9 cellular contexts compared by ENCODE assay signal in the genomic region with DNA sequence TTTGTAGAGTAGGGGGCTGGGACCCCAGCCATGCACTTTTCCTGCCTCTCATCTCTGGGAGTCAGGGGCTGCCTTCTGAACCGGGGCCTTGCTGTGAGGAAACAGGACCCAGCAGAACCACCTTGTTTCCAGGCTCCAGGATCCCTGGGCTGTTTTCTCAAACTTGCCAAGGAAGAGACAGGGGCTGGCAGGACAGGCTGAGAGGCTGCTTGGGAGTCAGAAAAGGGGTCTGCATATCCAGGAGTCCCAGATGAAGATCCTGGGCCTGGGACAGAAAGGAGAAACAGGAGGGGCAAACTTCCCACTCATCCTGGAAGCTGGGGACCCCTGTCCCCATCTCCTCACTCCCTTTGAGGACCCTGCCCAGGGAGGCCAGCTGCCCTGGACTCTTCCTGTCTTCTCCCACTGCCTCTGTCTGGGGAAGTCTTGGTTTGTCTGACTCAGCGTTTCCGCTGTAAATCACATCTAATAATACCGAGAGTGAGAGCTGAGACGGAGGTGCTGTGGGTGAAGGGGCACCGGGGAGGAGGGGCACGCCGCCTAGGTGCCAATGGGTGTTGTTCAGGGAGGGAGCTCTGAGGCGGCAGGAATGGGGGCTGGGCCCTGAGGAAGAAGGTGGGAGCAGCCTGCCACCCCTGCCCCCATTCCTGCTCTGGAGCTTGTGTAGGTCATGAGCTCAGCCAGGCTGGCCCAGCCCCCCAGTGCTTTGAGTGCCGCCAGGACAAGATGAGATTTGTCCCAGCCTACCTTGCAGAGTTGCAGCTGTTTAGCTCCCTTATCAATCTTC. TPM values are rescaled to one million over a fixed set of nuclear protein-coding genes. Genes with fewer than 3 reads are reported as not detected.
A peak's percentile ranks its signal among the peaks of the same experiment; 100 is the strongest.
DNase-seq lines count a peak whose midpoint lies in the region; ATAC-seq and TF ChIP-seq lines count a peak whose summit lies in the region.
"Had no signal": no experiment of that assay in that cellular context is flagged by ENCODE, and none has a peak within 500 bp of the region (broad histone marks: within the 10 kb centered on the region; RNA-seq: fewer than 3 reads in every experiment).

No MANE protein-coding gene starts in this region.

- H3K9ac ChIP-seq in BLaER1 (peak overlapping the region; percentile 65), skeletal muscle satellite cell (ENCODE audit: low read depth, low read length) (peak overlapping the region; percentile 45)

- TF ChIP-seq CTCF in GM20000 (IDR thresholded peaks at IDR 0.05; ENCODE audit: extremely low read depth, missing control alignments), result no peak
- no peak for TF ChIP-seq CTCF in gastroesophageal sphincter (IDR thresholded peaks at IDR 0.05)

- TF ChIP-seq POLR2A in gastroesophageal sphincter (IDR thresholded peaks at IDR 0.05), result no peak

- H3K27ac ChIP-seq in BLaER1 (peak overlapping the region; percentile 72), gastroesophageal sphincter (peak overlapping the region in 2 of 4 donors; percentile 25 to 55)

- H3K4me3 ChIP-seq in BLaER1 (peak overlapping the region; percentile 5; the same call in 1 of the 2 replicates), gastroesophageal sphincter (no peak overlapping the region), skeletal muscle satellite cell (ENCODE audit: low read length) (peak overlapping the region; percentile 23)

- H3K4me2 ChIP-seq in BLaER1 (peak overlapping the region; percentile 87), skeletal muscle satellite cell (ENCODE audit: low read length) (peak overlapping the region; percentile 59)

- H3K36me3 ChIP-seq in BLaER1 (peaks cover 22% of the 10 kb centered on the region), gastroesophageal sphincter (peaks cover 2 to 33% of the 10 kb centered on the region in 2 donors), skeletal muscle satellite cell (ENCODE audit: insufficient read depth, low read length) (peaks cover 18% of the 10 kb centered on the region)

- H3K4me1 ChIP-seq in BLaER1 (peaks cover 70% of the 10 kb centered on the region), gastroesophageal sphincter (peaks cover 3 to 29% (median 18%) of the 10 kb centered on the region in 3 donors), skeletal muscle satellite cell (ENCODE audit: control insufficient read depth, insufficient read depth, low read length) (peaks cover 36% of the 10 kb centered on the region)

- DNase-seq in GM20000 (ENCODE audit: low spot score) (peak; percentile 76), MV-4-11 (lab: John Stamatoyannopoulos, UW) (peak; percentile 43), LoVo (ENCODE audit: low spot score) (no peak), dedifferentiated amniotic fluid mesenchymal stem cell (ENCODE audit: extremely low spot score) (no peak)
- DNase-seq in activated CD8-positive, alpha-beta memory T cell treated with anti-CD3 and anti-CD28 coated beads for 4 hours (ENCODE audit: low read depth in 2 of 2), result peak; percentile 28 to 36

- ATAC-seq in gastroesophageal sphincter, result peak; percentile 16
- ATAC-seq: HCT116 had no signal

- H3K9me3 ChIP-seq in BLaER1 (no peaks in the 10 kb centered on the region), gastroesophageal sphincter (no peaks in the 10 kb centered on the region), skeletal muscle satellite cell (replicated peaks; ENCODE audit: low read length) (no peaks in the 10 kb centered on the region)

- H3K27me3 ChIP-seq in BLaER1 (no peaks in the 10 kb centered on the region), gastroesophageal sphincter (peaks cover 5% of the 10 kb centered on the region), skeletal muscle satellite cell (ENCODE audit: control insufficient read depth, insufficient read depth, low read length) (no peaks in the 10 kb centered on the region)

- H4K20me1 ChIP-seq in BLaER1, result peaks cover 11% of the 10 kb centered on the region; the same call in 1 of the 2 replicates

- TF ChIP-seq EP300 in gastroesophageal sphincter (IDR thresholded peaks at IDR 0.05), result no peak

- WGBS in gastroesophageal sphincter (ENCODE audit: low coverage in 1 of 2), 2 donors, result no CpG with 5 or more reads among the region's 10 CpGs

RNA-seq across cellular contexts. Expression of gene POU3F1, which starts 16.7 kb away (rescaled TPM):
- total RNA-seq in gastroesophageal sphincter, result under 1 TPM in 1 of 4 donors, not detected in 3; 0.20 TPM
- total RNA-seq in skeletal muscle satellite cell (2012; rRNA removed), result 0.22 TPM in 1 of 2 replicates, not detected in the other

RNA-seq across cellular contexts. Expression of gene UTP11, which starts 17.4 kb away (rescaled TPM):
- total RNA-seq in gastroesophageal sphincter, result 10 to 100 TPM; 50.7 to 79.2 (median 59.8) TPM
- 61.4 and 67.7 TPM in 2 replicates for total RNA-seq in skeletal muscle satellite cell (2012; rRNA removed)

RNA-seq across cellular contexts. Expression of gene FHL3, which starts 24.6 kb away (rescaled TPM):
- 10 to 100 TPM; 25.8 to 58.4 (median 30.6) TPM for total RNA-seq in gastroesophageal sphincter
- total RNA-seq in skeletal muscle satellite cell (2012; rRNA removed), result 13.1 and 17.2 TPM in 2 replicates

RNA-seq across cellular contexts. Expression of gene SF3A3, which starts 40.1 kb away (rescaled TPM):
- 10 to 100 TPM; 44.0 to 61.9 (median 50.9) TPM for total RNA-seq in gastroesophageal sphincter
- 77.5 and 94.6 TPM in 2 replicates for total RNA-seq in skeletal muscle satellite cell (2012; rRNA removed)

Comparison
In these comparisons a context has a peak if more than half of its experiments do, and no peak if none do; other contexts are left out.
1. H3K4me3 ChIP-seq: peak in BLaER1 (single experiment) and skeletal muscle satellite cell (single experiment); none in gastroesophageal sphincter (0 of 2).
2. DNase-seq: peak in GM20000 (single experiment), MV-4-11 (single experiment) and activated CD8-positive, alpha-beta memory T cell treated with anti-CD3 and anti-CD28 coated beads for 4 hours (2 of 2); none in LoVo (single experiment) and dedifferentiated amniotic fluid mesenchymal stem cell (single experiment).